1 cellular context compared by ENCODE assay signal in genomic region chr19:34772697-34773554, GRCh38.
TF ChIP-seq lines count a peak whose summit lies in the region.

TSS of gene ZNF599 (minus strand) at chr19:34773215. CDS start at chr19:34772841, 374 bp downstream.

TF ChIP-seq in GM12878, 131 proteins besides CTCF, POLR2A, EP300 and RAD21 (continued from another document and continues in another):
- TF ChIP-seq CUX1 (IDR thresholded peaks at IDR 0.05; ENCODE audit: insufficient replicate concordance, low read depth, low read length) (no peak), IKZF1 (conservative IDR thresholded peaks at IDR 0.05) (peak; percentile 91), ESRRA (IDR thresholded peaks at IDR 0.05; ENCODE audit: low read length) (0 out of 2 replicates have a peak, but pooled peaks have one; percentile 24), SP1 (IDR thresholded peaks at IDR 0.05; ENCODE audit: low read depth, low read length) (peak; percentile 88), HDAC6 (IDR thresholded peaks at IDR 0.05; ENCODE audit: unreplicated experiment) (no peak), RELB (IDR thresholded peaks at IDR 0.05; ENCODE audit: low read depth) (peak; percentile 38; the same call in 1 of the 2 replicates), MLLT1 (IDR thresholded peaks at IDR 0.05) (peak; percentile 77), IKZF2 (IDR thresholded peaks at IDR 0.05) (no peak), NFIC (IDR thresholded peaks at IDR 0.05; ENCODE audit: low read depth, low read length) (no peak), TARDBP (IDR thresholded peaks at IDR 0.05; ENCODE audit: borderline replicate concordance) (peak; percentile 53; the same call in 1 of the 2 replicates), SMC3 (IDR thresholded peaks at IDR 0.05; ENCODE audit: borderline replicate concordance, low read length) (no peak), REST (IDR thresholded peaks at IDR 0.05; ENCODE audit: low read depth, low read length) (no peak), MEF2B (IDR thresholded peaks at IDR 0.05; ENCODE audit: partially characterized antibody, poor library complexity, severe bottlenecking) (no peak), ZNF384 (IDR thresholded peaks at IDR 0.05; ENCODE audit: borderline replicate concordance, low read depth, low read length) (no peak), ZNF687 (IDR thresholded peaks at IDR 0.05) (no peak), ZNF622 (IDR thresholded peaks at IDR 0.05) (no peak), MTA3 (IDR thresholded peaks at IDR 0.05; ENCODE audit: borderline replicate concordance, low read length) (no peak), ASH2L (IDR thresholded peaks at IDR 0.05; ENCODE audit: borderline replicate concordance, low read depth) (no peak), IRF3 (IDR thresholded peaks at IDR 0.05) (peak; percentile 4; the same call in 1 of the 2 replicates), CEBPZ (IDR thresholded peaks at IDR 0.05; ENCODE audit: low read depth, low read length) (no peak; the same call in 1 of the 2 replicates), NKRF (conservative IDR thresholded peaks at IDR 0.05) (peak; percentile 57; the same call in 1 of the 2 replicates), JUNB (IDR thresholded peaks at IDR 0.05) (no peak), SUPT20H (IDR thresholded peaks at IDR 0.05; ENCODE audit: borderline replicate concordance, control insufficient read depth, low read depth, low read length) (no peak), E4F1 (IDR thresholded peaks at IDR 0.05; ENCODE audit: borderline replicate concordance, partially characterized antibody) (no peak), CREB1 (IDR thresholded peaks at IDR 0.05; ENCODE audit: low read depth) (peak; percentile 84)
